Comparison of ENCODE assay signal across 2 cellular contexts in genomic region chr22:38773363-38773946, GRCh38.
TF ChIP-seq lines count a peak whose summit lies in the region.

No MANE protein-coding gene starts in this region.

TF ChIP-seq in HEK293, 187 proteins besides CTCF, POLR2A, EP300 and RAD21:
- TF ChIP-seq ZBTB17 (tag by site-specific recombination; IDR thresholded peaks at IDR 0.05) (0 out of 2 replicates have a peak, but pooled peaks have one; percentile 10), EGR2 (tag by site-specific recombination; IDR thresholded peaks at IDR 0.05; ENCODE audit: low read depth) (peak; percentile 100), ZFHX2 (tag by site-specific recombination; conservative IDR thresholded peaks at IDR 0.05) (peak; percentile 97), ZBTB20 (tag by site-specific recombination; IDR thresholded peaks at IDR 0.05) (peak; percentile 61), SALL2 (tag by site-specific recombination; IDR thresholded peaks at IDR 0.05; ENCODE audit: borderline replicate concordance) (no peak), ZNF366 (tag by site-specific recombination; conservative IDR thresholded peaks at IDR 0.05) (peak; percentile 97), HOXC10 (CRISPR knock-in tag; IDR thresholded peaks at IDR 0.05) (no peak)

TF ChIP-seq in HepG2, 621 proteins besides CTCF, POLR2A, EP300 and RAD21:
- TF ChIP-seq NRL (CRISPR knock-in tag; IDR thresholded peaks at IDR 0.05; ENCODE audit: borderline replicate concordance) = no peak
- no peak for TF ChIP-seq ZUFSP (CRISPR knock-in tag; IDR thresholded peaks at IDR 0.05; ENCODE audit: borderline replicate concordance)
- no peak for TF ChIP-seq ARNT2 (CRISPR knock-in tag; IDR thresholded peaks at IDR 0.05; ENCODE audit: low read depth)
- TF ChIP-seq EEA1 (CRISPR knock-in tag; IDR thresholded peaks at IDR 0.05; ENCODE audit: borderline replicate concordance) = no peak
- no peak for TF ChIP-seq MNT (IDR thresholded peaks at IDR 0.05)
- no peak for TF ChIP-seq SOX13 (IDR thresholded peaks at IDR 0.05)
- TF ChIP-seq SOX13 (CRISPR knock-in tag; conservative IDR thresholded peaks at IDR 0.05 in 1 of 2, IDR thresholded peaks at IDR 0.05 in 1 of 2) = no peak
- TF ChIP-seq KDM3A (CRISPR knock-in tag; IDR thresholded peaks at IDR 0.05; ENCODE audit: low read depth) = no peak
- TF ChIP-seq CAMTA2 (CRISPR knock-in tag; IDR thresholded peaks at IDR 0.05; ENCODE audit: borderline replicate concordance) = no peak
- no peak for TF ChIP-seq AGO1 (IDR thresholded peaks at IDR 0.05; ENCODE audit: low read depth, low read length, poor library complexity, severe bottlenecking)
- no peak for TF ChIP-seq ZNF878 (CRISPR knock-in tag; IDR thresholded peaks at IDR 0.05)
- no peak for TF ChIP-seq ZNF639 (CRISPR knock-in tag; conservative IDR thresholded peaks at IDR 0.05)
- no peak for TF ChIP-seq HNRNPL (IDR thresholded peaks at IDR 0.05; ENCODE audit: low read depth, low read length)
